Comparison of ENCODE assay signal across 22 cellular contexts in the genomic region with DNA sequence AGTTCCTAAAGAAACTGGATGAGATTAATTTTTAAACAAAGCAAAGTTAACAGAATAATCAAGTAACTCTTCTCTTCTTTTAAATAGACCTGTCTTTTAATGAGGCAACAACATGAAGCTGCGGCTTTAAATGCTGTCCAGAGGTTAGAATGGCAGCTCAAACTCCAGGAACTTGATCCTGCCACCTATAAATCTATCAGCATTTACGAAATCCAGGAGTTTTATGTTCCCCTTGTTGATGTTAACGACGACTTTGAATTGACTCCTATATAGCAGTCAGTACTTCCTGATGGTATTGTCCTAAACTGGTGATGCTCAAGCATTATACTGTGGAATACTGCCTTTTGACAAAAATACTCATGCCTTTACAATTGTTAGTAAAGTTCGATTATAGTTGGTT.
"Had no signal": no experiment of that assay in that cellular context is flagged by ENCODE, and none has a peak within 500 bp of the region (broad histone marks: within the 10 kb centered on the region; RNA-seq: fewer than 3 reads in every experiment).

No MANE protein-coding gene starts in this region.

- H3K9ac ChIP-seq: KMS-11 had no signal

- H3K4me1 ChIP-seq: SJSA1 had no signal

- FAIRE-seq: RCC 7860 had no signal

- H3K27ac ChIP-seq: KMS-11, SJSA1, SK-N-MC had no signal

- DNase-seq: IMR-90, Kasumi-1, MM.1S, NCI-H1092 treated with DMSO at 0.1 percent for 48 hours, NCI-H1436 treated with DMSO at 0.1 percent for 48 hours, NCI-H1694, NCI-H1930, NCI-H2081, NCI-H2107, NCI-H2227 treated with DMSO at 0.1 percent for 48 hours, NCI-H446, NCI-H510A, NCI-H524 treated with DMSO at 0.1 percent for 48 hours, NCI-H69, NCI-H774, Right ventricle myocardium superior, RPMI8226, SIG-M5 had no signal

- H3K27me3 ChIP-seq: SJSA1 had no signal

- H3K9me3 ChIP-seq: SJSA1 had no signal

- H3K4me3 ChIP-seq: SJSA1, SK-N-MC had no signal

- H3K4me2 ChIP-seq: KMS-11 had no signal
